Comparison of ENCODE assay signal across 10 cellular contexts in the genomic region with DNA sequence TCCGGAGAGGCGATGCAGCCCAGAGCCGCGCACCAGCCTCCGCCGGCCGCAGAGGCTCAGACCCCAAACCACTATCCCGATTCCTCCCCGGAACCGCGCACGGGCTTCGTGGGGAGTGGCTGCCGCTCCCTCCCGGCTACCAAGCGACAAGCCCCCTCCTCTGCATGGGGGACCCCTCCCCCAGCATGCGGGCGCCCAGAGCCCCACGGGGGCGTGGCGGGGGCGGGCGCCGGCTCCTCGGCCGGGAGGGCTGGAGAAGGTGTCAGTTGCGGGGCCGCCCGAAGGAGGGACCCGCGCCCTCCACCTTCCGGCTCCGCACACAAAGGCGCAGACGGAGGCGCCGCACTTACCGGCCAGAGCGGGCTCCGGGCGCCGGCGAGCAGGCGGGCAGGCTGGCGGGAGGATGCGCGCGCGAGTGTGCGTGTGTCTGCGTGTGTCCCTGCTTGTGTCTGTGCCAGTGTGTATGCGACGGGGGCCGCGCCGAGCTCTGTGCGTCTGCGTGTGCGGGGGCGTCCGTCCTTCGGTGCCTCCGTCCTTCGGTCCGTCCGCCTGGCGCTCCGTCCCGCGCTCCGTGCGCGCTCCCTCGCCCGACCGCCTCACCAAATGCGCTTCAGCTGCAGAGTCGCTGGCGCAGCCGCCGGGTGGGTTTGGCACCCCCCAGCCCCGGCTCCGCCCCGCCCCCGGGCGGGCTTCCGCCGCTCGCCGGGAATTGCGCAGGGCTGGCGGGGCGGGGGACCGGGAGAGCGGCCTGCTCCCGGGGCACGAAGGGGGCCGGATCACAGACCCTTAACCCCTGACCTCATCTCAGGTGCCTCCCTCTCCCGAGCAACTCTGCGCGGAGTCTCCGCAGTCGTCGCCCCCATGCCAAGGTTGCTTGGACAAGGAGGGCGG. TPM values are rescaled to one million over a fixed set of nuclear protein-coding genes. Genes with fewer than 3 reads are reported as not detected.
DNase-seq lines count a peak whose midpoint lies in the region; ATAC-seq and TF ChIP-seq lines count a peak whose summit lies in the region.
"Had no signal": no experiment of that assay in that cellular context is flagged by ENCODE, and none has a peak within 500 bp of the region (broad histone marks: within the 10 kb centered on the region; RNA-seq: fewer than 3 reads in every experiment).

A gene (minus strand): TSS at position 624 of the 891 bp plus-strand sequence. CDS start 19,840 bp downstream, outside the sequence.

- peak within 1 kb of the TSS; percentile 40 for H3K4me3 ChIP-seq in GM23248

- peak within 1 kb of the TSS; percentile 35 for H3K4me2 ChIP-seq in GM23248 (ENCODE audit: unreplicated experiment)

- DNase-seq in GM23248, result peak; percentile 40
- peak in 39 of 42 donors; percentile 23 to 74 (median 53) for DNase-seq in head of caudate nucleus
- peak; percentile 81 for DNase-seq in retina
- no peak for DNase-seq in HUDEP-2 (lab: John Stamatoyannopoulos, UW; ENCODE audit: unreplicated experiment in 76 of 76)
- no peak for DNase-seq in OCI-M1 (lab: John Stamatoyannopoulos, UW)
- no peak for DNase-seq in NK-92 treated with Interleukin-12 subunit alpha and Interleukin-12 subunit beta, amount 100 ng/mL, for 24 hours (lab: John Stamatoyannopoulos, UW)
- DNase-seq: activated CD4-positive, alpha-beta T cell treated with anti-CD3 and anti-CD28 coated beads for 1 hour had no signal

- H3K27me3 ChIP-seq in GM23248 (replicated peaks; ENCODE audit: insufficient read depth), result peaks cover 68% of the 10 kb centered on the region

- WGBS in GM23248 (ENCODE audit: low coverage in 1 of 2, low lambda C conversion rate in 2 of 2, missing lambda C conversion rate in 2 of 2), 2 experiments, result 3 to 4% methylated on average over 61 to 78 of the region's 105 CpGs

- no peaks in the 10 kb centered on the region for H3F3A ChIP-seq in GM23248 (ENCODE audit: insufficient read depth)

- H3K27ac ChIP-seq in GM23248, result no peak within 1 kb of the TSS

- no peaks in the 10 kb centered on the region for H4K20me1 ChIP-seq in GM23248 (ENCODE audit: insufficient read depth)

- no peaks in the 10 kb centered on the region for H3K9me3 ChIP-seq in GM23248 (ENCODE audit: low read depth)

- H3K9me2 ChIP-seq in GM23248 (ENCODE audit: insufficient read depth), result no peaks in the 10 kb centered on the region

- H3K36me3 ChIP-seq in GM23248 (ENCODE audit: low read depth), result no peaks in the 10 kb centered on the region

- no peak within 1 kb of the TSS for H2AFZ ChIP-seq in GM23248

- no peaks in the 10 kb centered on the region for H3K4me1 ChIP-seq in GM23248 (ENCODE audit: insufficient read depth)

- no peaks in the 10 kb centered on the region for H3K79me2 ChIP-seq in GM23248 (ENCODE audit: insufficient read depth)

- peak; percentile 51 for ATAC-seq in SK-N-SH treated with all-trans-retinoic acid at 6 μM for 48 hours
- ATAC-seq in GM18511 (IDR thresholded peaks at IDR 0.05; ENCODE audit: unreplicated experiment), result no peak

- intact Hi-C loops in head of caudate nucleus (cut with DNase I), result no loop called here

- no peak within 1 kb of the TSS for H3K9ac ChIP-seq in GM23248

- in situ Hi-C loops in GM23248 (cut with MboI), result no loop called here

TF ChIP-seq in SK-N-SH treated with all-trans-retinoic acid at 6 μM for 48 hours, 23 proteins besides CTCF, POLR2A, EP300 and RAD21:
- TF ChIP-seq OSR1 (CRISPR knock-in tag; IDR thresholded peaks at IDR 0.05), result no peak
- TF ChIP-seq GLIS3 (CRISPR knock-in tag; IDR thresholded peaks at IDR 0.05), result no peak
- TF ChIP-seq, protein P1, sequence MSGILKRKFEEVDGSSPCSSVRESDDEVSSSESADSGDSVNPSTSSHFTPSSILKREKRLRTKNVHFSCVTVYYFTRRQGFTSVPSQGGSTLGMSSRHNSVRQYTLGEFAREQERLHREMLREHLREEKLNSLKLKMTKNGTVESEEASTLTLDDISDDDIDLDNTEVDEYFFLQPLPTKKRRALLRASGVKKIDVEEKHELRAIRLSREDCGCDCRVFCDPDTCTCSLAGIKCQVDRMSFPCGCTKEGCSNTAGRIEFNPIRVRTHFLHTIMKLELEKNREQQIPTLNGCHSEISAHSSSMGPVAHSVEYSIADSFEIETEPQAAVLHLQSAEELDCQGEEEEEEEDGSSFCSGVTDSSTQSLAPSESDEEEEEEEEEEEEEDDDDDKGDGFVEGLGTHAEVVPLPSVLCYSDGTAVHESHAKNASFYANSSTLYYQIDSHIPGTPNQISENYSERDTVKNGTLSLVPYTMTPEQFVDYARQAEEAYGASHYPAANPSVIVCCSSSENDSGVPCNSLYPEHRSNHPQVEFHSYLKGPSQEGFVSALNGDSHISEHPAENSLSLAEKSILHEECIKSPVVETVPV (CRISPR knock-in tag; IDR thresholded peaks at IDR 0.05), result no peak
- TF ChIP-seq, protein P2, sequence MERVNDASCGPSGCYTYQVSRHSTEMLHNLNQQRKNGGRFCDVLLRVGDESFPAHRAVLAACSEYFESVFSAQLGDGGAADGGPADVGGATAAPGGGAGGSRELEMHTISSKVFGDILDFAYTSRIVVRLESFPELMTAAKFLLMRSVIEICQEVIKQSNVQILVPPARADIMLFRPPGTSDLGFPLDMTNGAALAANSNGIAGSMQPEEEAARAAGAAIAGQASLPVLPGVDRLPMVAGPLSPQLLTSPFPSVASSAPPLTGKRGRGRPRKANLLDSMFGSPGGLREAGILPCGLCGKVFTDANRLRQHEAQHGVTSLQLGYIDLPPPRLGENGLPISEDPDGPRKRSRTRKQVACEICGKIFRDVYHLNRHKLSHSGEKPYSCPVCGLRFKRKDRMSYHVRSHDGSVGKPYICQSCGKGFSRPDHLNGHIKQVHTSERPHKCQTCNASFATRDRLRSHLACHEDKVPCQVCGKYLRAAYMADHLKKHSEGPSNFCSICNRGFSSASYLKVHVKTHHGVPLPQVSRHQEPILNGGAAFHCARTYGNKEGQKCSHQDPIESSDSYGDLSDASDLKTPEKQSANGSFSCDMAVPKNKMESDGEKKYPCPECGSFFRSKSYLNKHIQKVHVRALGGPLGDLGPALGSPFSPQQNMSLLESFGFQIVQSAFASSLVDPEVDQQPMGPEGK (CRISPR knock-in tag; IDR thresholded peaks at IDR 0.05; ENCODE audit: borderline replicate concordance), result no peak
- TF ChIP-seq RARB (CRISPR knock-in tag; IDR thresholded peaks at IDR 0.05), result no peak
- TF ChIP-seq ISL1 (CRISPR knock-in tag; IDR thresholded peaks at IDR 0.05), result no peak
- no peak for TF ChIP-seq BACH2 (CRISPR knock-in tag; IDR thresholded peaks at IDR 0.05; ENCODE audit: borderline replicate concordance)
- TF ChIP-seq ESRRG (CRISPR knock-in tag; IDR thresholded peaks at IDR 0.05), result no peak

RNA-seq across cellular contexts. Expression of the gene that starts here (rescaled TPM):
- total RNA-seq in GM23248 (2014; rRNA removed; shearing (Covaris generic)), result not detected in 2 replicates
- polyA plus RNA-seq in GM23248 (2016; fragmentation: Nextera tagmentation; extraction: Ambion mirVana), result not detected in 2 replicates
- total RNA-seq: fibroblast of lung had no signal
- polyA plus RNA-seq: fibroblast of lung had no signal

Comparison
In these comparisons a context has a peak if more than half of its experiments do, and no peak if none do; other contexts are left out.
1. Peak in DNase-seq, H3K4me3 ChIP-seq and H3K4me2 ChIP-seq in GM23248; RNA of the gene not detected or under 1 TPM.
2. DNase-seq: peak in head of caudate nucleus (39 of 42) and retina (single experiment); none in HUDEP-2 (0 of 76), OCI-M1 (single experiment) and NK-92 treated with Interleukin-12 subunit alpha and Interleukin-12 subunit beta, amount 100 ng/mL, for 24 hours (single experiment).